ENCODE assay signal across 1 cellular context in the genomic region with DNA sequence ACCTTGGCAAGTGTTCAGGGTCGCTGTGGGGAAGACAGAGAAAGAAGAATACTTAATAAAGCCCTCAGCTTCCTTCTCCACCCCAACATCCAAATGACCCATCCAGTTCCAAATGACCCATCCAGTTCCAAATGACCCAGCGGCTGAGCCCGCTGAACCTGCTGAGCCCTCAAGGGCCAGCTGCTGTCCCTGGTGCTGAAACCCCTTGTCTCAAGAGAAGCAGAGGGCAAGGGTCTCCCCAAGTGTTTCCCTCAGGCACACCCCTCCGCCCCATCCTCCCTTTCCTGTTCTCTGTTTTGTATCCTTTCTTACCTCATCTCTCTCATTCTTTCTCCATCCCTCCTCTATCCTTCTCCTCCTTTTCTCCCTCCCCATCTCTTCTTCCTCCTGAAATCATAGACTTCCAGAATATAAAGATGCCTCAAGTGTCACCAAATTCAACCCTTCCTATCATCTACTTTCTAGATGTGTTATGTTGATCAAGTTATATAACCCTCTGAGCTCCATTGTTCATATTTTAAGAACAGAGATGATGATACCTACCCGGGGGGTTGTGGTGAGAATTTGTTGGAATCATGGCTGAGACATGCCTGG.
TF ChIP-seq lines count a peak whose summit lies in the region.

No MANE protein-coding gene starts in this region.

TF ChIP-seq in GM12878, 131 proteins besides CTCF, POLR2A, EP300 and RAD21 (continued from another document):
- TF ChIP-seq RELB (IDR thresholded peaks at IDR 0.05; ENCODE audit: low read depth) (no peak), YY1 (IDR thresholded peaks at IDR 0.05; ENCODE audit: low read depth, low read length) (no peak), TBL1XR1 (IDR thresholded peaks at IDR 0.05; ENCODE audit: low read depth, low read length) (no peak)
- TF ChIP-seq, protein P1, sequence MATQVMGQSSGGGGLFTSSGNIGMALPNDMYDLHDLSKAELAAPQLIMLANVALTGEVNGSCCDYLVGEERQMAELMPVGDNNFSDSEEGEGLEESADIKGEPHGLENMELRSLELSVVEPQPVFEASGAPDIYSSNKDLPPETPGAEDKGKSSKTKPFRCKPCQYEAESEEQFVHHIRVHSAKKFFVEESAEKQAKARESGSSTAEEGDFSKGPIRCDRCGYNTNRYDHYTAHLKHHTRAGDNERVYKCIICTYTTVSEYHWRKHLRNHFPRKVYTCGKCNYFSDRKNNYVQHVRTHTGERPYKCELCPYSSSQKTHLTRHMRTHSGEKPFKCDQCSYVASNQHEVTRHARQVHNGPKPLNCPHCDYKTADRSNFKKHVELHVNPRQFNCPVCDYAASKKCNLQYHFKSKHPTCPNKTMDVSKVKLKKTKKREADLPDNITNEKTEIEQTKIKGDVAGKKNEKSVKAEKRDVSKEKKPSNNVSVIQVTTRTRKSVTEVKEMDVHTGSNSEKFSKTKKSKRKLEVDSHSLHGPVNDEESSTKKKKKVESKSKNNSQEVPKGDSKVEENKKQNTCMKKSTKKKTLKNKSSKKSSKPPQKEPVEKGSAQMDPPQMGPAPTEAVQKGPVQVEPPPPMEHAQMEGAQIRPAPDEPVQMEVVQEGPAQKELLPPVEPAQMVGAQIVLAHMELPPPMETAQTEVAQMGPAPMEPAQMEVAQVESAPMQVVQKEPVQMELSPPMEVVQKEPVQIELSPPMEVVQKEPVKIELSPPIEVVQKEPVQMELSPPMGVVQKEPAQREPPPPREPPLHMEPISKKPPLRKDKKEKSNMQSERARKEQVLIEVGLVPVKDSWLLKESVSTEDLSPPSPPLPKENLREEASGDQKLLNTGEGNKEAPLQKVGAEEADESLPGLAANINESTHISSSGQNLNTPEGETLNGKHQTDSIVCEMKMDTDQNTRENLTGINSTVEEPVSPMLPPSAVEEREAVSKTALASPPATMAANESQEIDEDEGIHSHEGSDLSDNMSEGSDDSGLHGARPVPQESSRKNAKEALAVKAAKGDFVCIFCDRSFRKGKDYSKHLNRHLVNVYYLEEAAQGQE (IDR thresholded peaks at IDR 0.05; ENCODE audit: low read depth, low read length): peak; percentile 96
